ENCODE assay signal across 8 cellular contexts in the genomic region with DNA sequence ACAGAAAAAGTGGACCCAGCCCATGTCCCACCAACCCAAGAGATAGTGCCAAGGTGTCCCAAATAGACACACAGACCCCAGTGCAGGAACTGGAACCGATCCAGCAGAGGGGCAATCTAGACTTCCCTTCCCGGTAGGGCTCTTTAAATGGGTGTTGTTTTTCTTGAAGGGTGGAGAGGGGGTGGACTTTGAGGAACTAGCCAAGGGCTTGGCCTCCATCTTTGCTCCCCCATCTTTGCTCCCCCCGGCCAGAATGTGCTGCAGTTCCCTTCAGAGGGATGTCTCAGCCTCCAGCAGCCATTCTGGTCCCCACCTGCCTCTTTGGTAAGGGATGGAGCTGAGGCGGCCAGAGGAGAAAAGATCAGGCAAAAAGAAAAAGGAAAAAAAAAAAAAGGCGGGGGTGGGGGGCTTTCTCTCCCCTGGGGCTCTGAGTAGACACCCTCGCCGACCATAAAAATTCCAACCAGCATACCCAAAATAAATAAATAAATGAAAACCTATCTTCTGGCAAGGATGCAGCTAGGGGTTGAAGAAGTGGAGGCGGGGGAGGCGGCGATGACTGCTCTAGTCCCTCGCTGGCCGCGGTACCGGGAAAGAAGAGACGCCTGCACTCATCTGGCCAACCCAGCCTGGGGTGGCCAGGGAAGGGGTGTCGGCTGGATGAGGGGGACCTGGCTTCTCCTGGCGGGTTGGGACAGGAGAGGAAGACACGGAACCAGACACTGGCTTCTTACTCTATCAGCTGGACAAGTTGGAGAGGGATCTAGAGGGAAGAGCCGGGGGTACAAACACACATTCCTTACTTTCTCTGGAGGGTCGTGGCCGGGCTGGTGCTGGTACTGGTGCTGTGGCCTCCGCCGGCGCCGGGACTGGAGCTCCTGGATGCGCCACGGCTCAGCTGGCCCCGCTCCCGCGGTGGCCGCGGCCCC. TPM values are rescaled to one million over a fixed set of nuclear protein-coding genes. Genes with fewer than 3 reads are reported as not detected.
DNase-seq lines count a peak whose midpoint lies in the region; ATAC-seq and TF ChIP-seq lines count a peak whose summit lies in the region.

No MANE protein-coding gene starts in this region.

- H3K36me3 ChIP-seq in SJCRH30 = no peaks in the 10 kb centered on the region
- no peaks in the 10 kb centered on the region for H3K36me3 ChIP-seq in trophoblast cell (ENCODE audit: control insufficient read depth in 1 of 2, insufficient read depth in 2 of 2, low read length in 2 of 2)

- H3K4ac ChIP-seq in trophoblast cell (ENCODE audit: low read depth, low read length) = no peak overlapping the region

- peak overlapping the region; percentile 62 for H4K12ac ChIP-seq in trophoblast cell (ENCODE audit: low read depth, low read length)

- no peak overlapping the region for H2AK5ac ChIP-seq in trophoblast cell (ENCODE audit: low read length)

- no peak overlapping the region for H3K23ac ChIP-seq in trophoblast cell (ENCODE audit: low read length)

- TF ChIP-seq CTCF in fibroblast of pulmonary artery (IDR thresholded peaks at IDR 0.05; ENCODE audit: low read length, missing control alignments) = no peak

- H3K27me3 ChIP-seq in SJCRH30 (no peaks in the 10 kb centered on the region), trophoblast cell (ENCODE audit: insufficient read depth, low read length) (peaks cover 29% of the 10 kb centered on the region)

- H3K4me2 ChIP-seq in trophoblast cell (ENCODE audit: low read length) = peak overlapping the region; percentile 81

- DNase-seq in EL = peak; percentile 7
- DNase-seq in SJCRH30 = no peak
- no peak for DNase-seq in fibroblast of pulmonary artery (ENCODE audit: low read depth)
- DNase-seq in trophoblast cell = no peak
- DNase-seq in NCI-H2029 treated with DMSO at 0.1 percent for 48 hours (lab: John Stamatoyannopoulos, UW) = no peak
- DNase-seq in NCI-H1048 (lab: John Stamatoyannopoulos, UW) = no peak

- no peak overlapping the region for H3K9ac ChIP-seq in trophoblast cell (ENCODE audit: low read length)

- no peak overlapping the region for H2BK12ac ChIP-seq in trophoblast cell (ENCODE audit: low read length)

- H3K27ac ChIP-seq in SJCRH30 (no peak overlapping the region), trophoblast cell (ENCODE audit: low read depth, low read length) (no peak overlapping the region)

- no peak overlapping the region for H3K18ac ChIP-seq in trophoblast cell (ENCODE audit: low read length)

- no peak overlapping the region for H2BK5ac ChIP-seq in trophoblast cell (ENCODE audit: low read depth, low read length, poor library complexity)

- H3K14ac ChIP-seq in trophoblast cell (ENCODE audit: low read length) = no peak overlapping the region

- H2BK120ac ChIP-seq in trophoblast cell (ENCODE audit: insufficient read depth, low read length, poor library complexity) = no peak overlapping the region

- ATAC-seq in HG02678 (IDR thresholded peaks at IDR 0.05; ENCODE audit: unreplicated experiment) (no peak), GM18517 (IDR thresholded peaks at IDR 0.05; ENCODE audit: unreplicated experiment) (no peak)

- no peaks in the 10 kb centered on the region for H3K9me3 ChIP-seq in SJCRH30 (replicated peaks)
- peaks cover 2% of the 10 kb centered on the region for H3K9me3 ChIP-seq in trophoblast cell (ENCODE audit: insufficient read depth, low read depth, low read length)

- H3K4me3 ChIP-seq in SJCRH30 = peak overlapping the region; percentile 45; the same call in 1 of the 2 replicates
- H3K4me3 ChIP-seq in fibroblast of pulmonary artery (replicated peaks; ENCODE audit: low read depth, low read length) = peak overlapping the region; percentile 53
- no peak overlapping the region for H3K4me3 ChIP-seq in trophoblast cell (ENCODE audit: low read depth, low read length)

- H3K79me2 ChIP-seq in trophoblast cell (ENCODE audit: control insufficient read depth, insufficient read depth, low read length, poor library complexity) = no peaks in the 10 kb centered on the region

- no peak overlapping the region for H4K8ac ChIP-seq in trophoblast cell (ENCODE audit: low read depth, low read length)

- H4K91ac ChIP-seq in trophoblast cell (ENCODE audit: low read depth, low read length) = no peak overlapping the region

- H3K4me1 ChIP-seq in SJCRH30 = no peaks in the 10 kb centered on the region
- peaks cover 5 to 9% of the 10 kb centered on the region in 2 experiments for H3K4me1 ChIP-seq in trophoblast cell (ENCODE audit: control insufficient read depth in 1 of 2, insufficient read depth in 2 of 2, low read length in 2 of 2)

- WGBS in trophoblast cell (ENCODE audit: extremely low coverage, insufficient coverage, insufficient read length) = no CpG with 5 or more reads among the region's 32 CpGs

- no peak overlapping the region for H2AFZ ChIP-seq in trophoblast cell (ENCODE audit: insufficient read depth, low read length, poor library complexity)

- H3K79me1 ChIP-seq in trophoblast cell (ENCODE audit: low read length) = no peaks in the 10 kb centered on the region

RNA-seq across cellular contexts. Expression of a gene that starts 38.5 kb away (rescaled TPM):
- 1.8 and 2.2 TPM in 2 replicates for total RNA-seq in SJCRH30 (2014; rRNA removed; shearing (Covaris generic))
- 3.1 and 3.7 TPM in 2 replicates for polyA plus RNA-seq in trophoblast cell (2013)
